18 cellular contexts compared by ENCODE assay signal in genomic region chr7:80596933-80597517, GRCh38. TPM values are rescaled to one million over a fixed set of nuclear protein-coding genes. Genes with fewer than 3 reads are reported as not detected.
DNase-seq lines count a peak whose midpoint lies in the region; ATAC-seq and TF ChIP-seq lines count a peak whose summit lies in the region.
"Had no signal": no experiment of that assay in that cellular context is flagged by ENCODE, and none has a peak within 500 bp of the region (broad histone marks: within the 10 kb centered on the region; RNA-seq: fewer than 3 reads in every experiment).

No MANE protein-coding gene starts in this region.

- DNase-seq in NCI-H2171 treated with DMSO at 0.1 percent for 48 hours (lab: John Stamatoyannopoulos, UW) (peak; percentile 23), NCI-H2171 (lab: John Stamatoyannopoulos, UW) (no peak), fibroblast of villous mesenchyme (ENCODE audit: low read depth) (peak; percentile 71), lower lobe of right lung (no peak), tibial nerve (ENCODE audit: low spot score in 2 of 2) (peak in 1 of 2 donors; percentile 16), SIG-M5 treated with dmso at 0.1 percent for 504 hours (lab: John Stamatoyannopoulos, UW; ENCODE audit: unreplicated experiment) (no peak)
- no peak for DNase-seq in stimulated activated CD8-positive, alpha-beta memory T cell treated with anti-CD3 and anti-CD28 coated beads, Interleukin-4, amount 100 ng/mL, for 48 hours
- DNase-seq: 8988T; CD4-positive, alpha-beta memory T cell; GF-D8; HFFc6; KG1; NCI-H1048; NCI-H1436 treated with DMSO at 0.1 percent for 48 hours; NCI-H2081; NCI-H524 had no signal

- no peak for TF ChIP-seq POLR2A in tibial nerve (IDR thresholded peaks at IDR 0.05)

- peak; percentile 52 to 76 for TF ChIP-seq EP300 in tibial nerve (IDR thresholded peaks at IDR 0.05)

- no peak for TF ChIP-seq CTCF in fibroblast of villous mesenchyme (IDR thresholded peaks at IDR 0.05; ENCODE audit: insufficient read depth, low read depth, low read length)
- no peak for TF ChIP-seq CTCF in lower lobe of right lung (IDR thresholded peaks at IDR 0.05)
- TF ChIP-seq CTCF in tibial nerve (IDR thresholded peaks at IDR 0.05): no peak

- peak overlapping the region; percentile 13 for H3K27ac ChIP-seq in lower lobe of right lung
- no peak overlapping the region for H3K27ac ChIP-seq in tibial nerve

- H3K9me3 ChIP-seq in lower lobe of right lung (no peaks in the 10 kb centered on the region), tibial nerve (no peaks in the 10 kb centered on the region)

- H3K27me3 ChIP-seq in lower lobe of right lung (ENCODE audit: low read depth) (no peaks in the 10 kb centered on the region), tibial nerve (no peaks in the 10 kb centered on the region)

- H3K4me3 ChIP-seq in fibroblast of villous mesenchyme (ENCODE audit: low read depth, low read length): no peak overlapping the region
- no peak overlapping the region for H3K4me3 ChIP-seq in lower lobe of right lung
- no peak overlapping the region for H3K4me3 ChIP-seq in tibial nerve

- intact Hi-C loops in lower lobe of right lung (cut with DNase I): no loop called here

- WGBS in tibial nerve, 2 donors: 77 to 79% methylated on average over 4 of the region's 4 CpGs

- H3K36me3 ChIP-seq in lower lobe of right lung (no peaks in the 10 kb centered on the region), tibial nerve (no peaks in the 10 kb centered on the region)

- no peak for ATAC-seq in lower lobe of right lung
- ATAC-seq in GM21737 (IDR thresholded peaks at IDR 0.05; ENCODE audit: unreplicated experiment): no peak
- ATAC-seq: HepG2 had no signal

- peaks cover 21% of the 10 kb centered on the region for H3K4me1 ChIP-seq in lower lobe of right lung
- H3K4me1 ChIP-seq in tibial nerve: peaks cover 0 to 16% (median 0%) of the 10 kb centered on the region in 4 donors

RNA-seq across cellular contexts. Expression of gene CD36, which starts 41.4 kb away (rescaled TPM):
- 1.3 and 4.3 TPM in 2 replicates for total RNA-seq in fibroblast of villous mesenchyme
- 141 TPM for total RNA-seq in lower lobe of right lung
- total RNA-seq in tibial nerve: 100 to 1,000 TPM; 122 to 261 (median 180) TPM

Comparison
In these comparisons a context has a peak if more than half of its experiments do, and no peak if none do; other contexts are left out.
1. DNase-seq: peak in NCI-H2171 treated with DMSO at 0.1 percent for 48 hours (single experiment) and fibroblast of villous mesenchyme (single experiment); none in NCI-H2171 (single experiment), lower lobe of right lung (single experiment), SIG-M5 treated with dmso at 0.1 percent for 504 hours (single experiment) and stimulated activated CD8-positive, alpha-beta memory T cell treated with anti-CD3 and anti-CD28 coated beads, Interleukin-4, amount 100 ng/mL, for 48 hours (single experiment).
2. RNA of gene CD36, which starts 41.4 kb away (total RNA-seq): 122 to 261 TPM in tibial nerve and 141 TPM in lower lobe of right lung (single experiment); 1.3 to 4.3 TPM in fibroblast of villous mesenchyme; every median in the first group is over 10 times any median in the second.